Comparison of ENCODE assay signal across 8 cellular contexts in genomic region chr1:182029002-182029378, GRCh38. TPM values are rescaled to one million over a fixed set of nuclear protein-coding genes. Genes with fewer than 3 reads are reported as not detected.
DNase-seq lines count a peak whose midpoint lies in the region; ATAC-seq and TF ChIP-seq lines count a peak whose summit lies in the region.

No MANE protein-coding gene starts in this region.

- H3K4me1 ChIP-seq in lower lobe of right lung = peaks cover 13% of the 10 kb centered on the region

- in situ Hi-C loops in astrocyte of the spinal cord (cut with HindIII; ENCODE audit: low sequenced_read_pairs) = no loop called here

- H3K4me1 Mint-ChIP-seq in activated T-cell treated with anti-CD3 and anti-CD28 coated beads, Interleukin-2, amount 50 U/mL, for 72 hours (ENCODE audit: low read depth) = peaks cover 10% of the 10 kb centered on the region
- H3K4me1 Mint-ChIP-seq in type B pancreatic cell (ENCODE audit: unreplicated experiment) = peaks cover 12% of the 10 kb centered on the region

- H3K9me3 Mint-ChIP-seq in activated T-cell treated with anti-CD3 and anti-CD28 coated beads, Interleukin-2, amount 50 U/mL, for 72 hours = no peaks in the 10 kb centered on the region
- peaks cover 8% of the 10 kb centered on the region for H3K9me3 Mint-ChIP-seq in type B pancreatic cell

- H3K27me3 Mint-ChIP-seq in activated T-cell treated with anti-CD3 and anti-CD28 coated beads, Interleukin-2, amount 50 U/mL, for 72 hours (ENCODE audit: low read depth) = no peaks in the 10 kb centered on the region
- no peaks in the 10 kb centered on the region for H3K27me3 Mint-ChIP-seq in type B pancreatic cell

- peak overlapping the region; percentile 97 for H3K27ac Mint-ChIP-seq in activated T-cell treated with anti-CD3 and anti-CD28 coated beads, Interleukin-2, amount 50 U/mL, for 72 hours
- H3K27ac Mint-ChIP-seq in type B pancreatic cell = peak overlapping the region; percentile 98

- DNase-seq in activated T-cell treated with anti-CD3 and anti-CD28 coated beads, Interleukin-2, amount 50 U/mL, for 72 hours = no peak
- DNase-seq in activated T-cell treated with anti-CD3 and anti-CD28 coated beads, Interleukin-2, amount 50 U/mL, for 48 hours = no peak
- DNase-seq in astrocyte of the spinal cord (ENCODE audit: low read depth, low spot score) (no peak), lower lobe of right lung (no peak), type B pancreatic cell (ENCODE audit: extremely low spot score, unreplicated experiment) (no peak), inferior parietal cortex (ENCODE audit: extremely low spot score) (no peak)
- DNase-seq in effector CD8-positive, alpha-beta T cell (lab: John Stamatoyannopoulos, UW) = no peak
- no peak for DNase-seq in NK-92 treated with Interleukin-12 subunit alpha and Interleukin-12 subunit beta, amount 100 ng/mL, for 24 hours (lab: John Stamatoyannopoulos, UW)

- intact Hi-C loops in lower lobe of right lung (cut with DNase I) = no loop called here

- H3K36me3 Mint-ChIP-seq in activated T-cell treated with anti-CD3 and anti-CD28 coated beads, Interleukin-2, amount 50 U/mL, for 72 hours (ENCODE audit: insufficient read depth in 2 of 2) = peaks cover 1 to 2% of the 10 kb centered on the region in 2 donors
- H3K36me3 Mint-ChIP-seq in type B pancreatic cell = no peaks in the 10 kb centered on the region

- H3K4me3 ChIP-seq in astrocyte of the spinal cord (ENCODE audit: low read depth, low read length) (peak overlapping the region; percentile 50), lower lobe of right lung (peak overlapping the region; percentile 57)

- H3K27me3 ChIP-seq in lower lobe of right lung (ENCODE audit: low read depth) = no peaks in the 10 kb centered on the region

- TF ChIP-seq CTCF in astrocyte of the spinal cord (IDR thresholded peaks at IDR 0.05; ENCODE audit: low read depth, low read length) = no peak
- TF ChIP-seq CTCF in lower lobe of right lung (IDR thresholded peaks at IDR 0.05) = no peak
- TF ChIP-seq CTCF in type B pancreatic cell (conservative IDR thresholded peaks at IDR 0.05) = no peak

- peak overlapping the region; percentile 81 for H3K27ac ChIP-seq in lower lobe of right lung

- peak overlapping the region; percentile 95 to 97 for H3K4me3 Mint-ChIP-seq in activated T-cell treated with anti-CD3 and anti-CD28 coated beads, Interleukin-2, amount 50 U/mL, for 72 hours
- peak overlapping the region; percentile 96 for H3K4me3 Mint-ChIP-seq in type B pancreatic cell

- no peaks in the 10 kb centered on the region for H3K36me3 ChIP-seq in lower lobe of right lung

- no peak for ATAC-seq in activated T-cell treated with anti-CD3 and anti-CD28 coated beads, Interleukin-2, amount 50 U/mL, for 72 hours (replicated peaks in 1 of 2)
- ATAC-seq in lower lobe of right lung = no peak

- no peaks in the 10 kb centered on the region for H3K9me3 ChIP-seq in lower lobe of right lung

RNA-seq across cellular contexts. Expression of gene ZNF648, which starts 32.5 kb away (rescaled TPM):
- under 1 TPM in 1 of 2 donors, not detected in 1; 0.07 TPM for total RNA-seq in activated T-cell treated with anti-CD3 and anti-CD28 coated beads, Interleukin-2, amount 50 U/mL, for 72 hours
- not detected for total RNA-seq in lower lobe of right lung
- 0.10 and 0.34 TPM in 2 replicates for total RNA-seq in type B pancreatic cell (ENCODE audit: low replicate concordance)
